In genomic region chr17:9321862-9322261, GRCh38 we compare ENCODE assay signal across 20 cellular contexts.
DNase-seq lines count a peak whose midpoint lies in the region; ATAC-seq, FAIRE-seq and TF ChIP-seq lines count a peak whose summit lies in the region.
"Had no signal": no experiment of that assay in that cellular context is flagged by ENCODE, and none has a peak within 500 bp of the region (broad histone marks: within the 10 kb centered on the region; RNA-seq: fewer than 3 reads in every experiment).

No MANE protein-coding gene starts in this region.

- H3K79me2 ChIP-seq in HepG2 (ENCODE audit: insufficient read depth, low read length), result no peaks in the 10 kb centered on the region

- CTCF ChIA-PET in HepG2 (lab: Yijun Ruan, JAX; ENCODE audit: low intra/inter-chr PET ratio, low total read pairs), result interaction anchor here (0.8 kb wide), 1 partner anchor 200 kb away, joined by 3 read pairs; no protein-coding TSS in a partner anchor

- H3K27ac Mint-ChIP-seq in nephron progenitor cell (peak overlapping the region; percentile 58), osteocyte (ENCODE audit: unreplicated experiment) (peak overlapping the region; percentile 67)
- H3K27ac Mint-ChIP-seq: B cell; CD4-positive, CD25-positive, alpha-beta regulatory T cell had no signal

- no peak for TF ChIP-seq CTCF in HepG2 (CRISPR knock-in tag; IDR thresholded peaks at IDR 0.05)
- TF ChIP-seq CTCF in nephron progenitor cell (IDR thresholded peaks at IDR 0.05), result no peak
- no peak for TF ChIP-seq CTCF in osteocyte (IDR thresholded peaks at IDR 0.05)

- no peak overlapping the region for H3K4me3 Mint-ChIP-seq in nephron progenitor cell
- no peak overlapping the region for H3K4me3 Mint-ChIP-seq in osteocyte (ENCODE audit: unreplicated experiment)
- H3K4me3 Mint-ChIP-seq: B cell; CD4-positive, CD25-positive, alpha-beta regulatory T cell; CD8-positive, alpha-beta memory T cell had no signal

- H3K27me3 Mint-ChIP-seq in nephron progenitor cell (ENCODE audit: low read depth, poor library complexity) (peaks cover 2% of the 10 kb centered on the region), osteocyte (ENCODE audit: unreplicated experiment) (no peaks in the 10 kb centered on the region)
- H3K27me3 Mint-ChIP-seq: B cell; CD4-positive, CD25-positive, alpha-beta regulatory T cell; CD8-positive, alpha-beta memory T cell had no signal

- DNase-seq in HepG2 (ENCODE audit: low spot score), result peak; percentile 12
- DNase-seq in nephron progenitor cell, result no peak
- DNase-seq in osteocyte (ENCODE audit: extremely low spot score, unreplicated experiment), result no peak
- no peak for DNase-seq in RPMI8226
- DNase-seq: CD4-positive, CD25-positive, alpha-beta regulatory T cell; CD8-positive, alpha-beta memory T cell; COR-L47; DMS 273 treated with DMSO at 0.1 percent for 48 hours; DMS53; DND-41; EL; HCEC 1CT had no signal

- H3K4me1 ChIP-seq in ectodermal cell (ENCODE audit: control insufficient read depth, insufficient read depth, low read length), result peaks cover 13% of the 10 kb centered on the region
- peaks cover 20% of the 10 kb centered on the region for H3K4me1 ChIP-seq in HepG2 (ENCODE audit: insufficient read depth, low read length)
- H3K4me1 ChIP-seq: BLaER1 treated with 17β-estradiol and CSF1 and Interleukin-3, amounts not matched to agents 10 nM and 100 nM had no signal

- intact Hi-C loops in HepG2 (cut with micrococcal nuclease; ENCODE audit: unreplicated experiment), result no loop called here

- H3K4me3 ChIP-seq in ectodermal cell (ENCODE audit: insufficient read depth, low read depth, low read length) (no peak overlapping the region), HepG2 (replicated peaks in 1 of 3; ENCODE audit: insufficient read depth in 1 of 3, low read depth in 2 of 3, low read length in 3 of 3) (peak overlapping the region in 1 of 3 experiments; percentile 20; a peak in 1 of 6 replicates)
- H3K4me3 ChIP-seq: BLaER1 treated with 17β-estradiol and CSF1 and Interleukin-3, amounts not matched to agents 10 nM and 100 nM; GM12878 had no signal

- TF ChIP-seq RAD21 in HepG2 (CRISPR knock-in tag; IDR thresholded peaks at IDR 0.05), result no peak

- 84 to 89% methylated on average over 4 of the region's 4 CpGs for WGBS in ectodermal cell, 2 experiments
- 25% methylated on average over 4 of the region's 4 CpGs for WGBS in HepG2 (ENCODE audit: low lambda C conversion rate)

- H3K27me3 ChIP-seq in ectodermal cell (ENCODE audit: control insufficient read depth, insufficient read depth, low read length, poor library complexity, severe bottlenecking), result no peaks in the 10 kb centered on the region
- no peaks in the 10 kb centered on the region for H3K27me3 ChIP-seq in HepG2 (ENCODE audit: control insufficient read depth in 1 of 2, insufficient read depth in 2 of 2, low read length in 2 of 2)
- H3K27me3 ChIP-seq: BLaER1 treated with 17β-estradiol and CSF1 and Interleukin-3, amounts not matched to agents 10 nM and 100 nM had no signal

- peak; percentile 65 for ATAC-seq in HepG2
- no peak for ATAC-seq in HG03045 (IDR thresholded peaks at IDR 0.05; ENCODE audit: unreplicated experiment)
- ATAC-seq in GM21825 (IDR thresholded peaks at IDR 0.05; ENCODE audit: unreplicated experiment), result no peak
- ATAC-seq: GM12878 had no signal

- peak overlapping the region; percentile 52 for H3K4me2 ChIP-seq in HepG2 (ENCODE audit: low read depth, low read length)
- H3K4me2 ChIP-seq: BLaER1 treated with 17β-estradiol and CSF1 and Interleukin-3, amounts not matched to agents 10 nM and 100 nM had no signal

- no peak for TF ChIP-seq EP300 in HepG2 (IDR thresholded peaks at IDR 0.05; ENCODE audit: low read depth in 2 of 2, low read length in 2 of 2)
- no peak for TF ChIP-seq EP300 in HepG2 (CRISPR knock-in tag; IDR thresholded peaks at IDR 0.05; ENCODE audit: borderline replicate concordance)

- no peak overlapping the region for H3K9ac ChIP-seq in HepG2 (ENCODE audit: insufficient read depth, low read depth, low read length)
- H3K9ac ChIP-seq: BLaER1 treated with 17β-estradiol and CSF1 and Interleukin-3, amounts not matched to agents 10 nM and 100 nM had no signal

- no peak for FAIRE-seq in HepG2 (lab: Jason Lieb, UNC)
- FAIRE-seq: GM12878, H54, HTR-8/SVneo had no signal

- no peak overlapping the region for H2AFZ ChIP-seq in HepG2 (ENCODE audit: low read length)

- H3K4me1 Mint-ChIP-seq in nephron progenitor cell (peaks cover 18% of the 10 kb centered on the region), osteocyte (ENCODE audit: unreplicated experiment) (peaks cover 17% of the 10 kb centered on the region)
- H3K4me1 Mint-ChIP-seq: B cell had no signal

- H3K9me3 Mint-ChIP-seq in nephron progenitor cell (peaks cover 28% of the 10 kb centered on the region), osteocyte (ENCODE audit: unreplicated experiment) (peaks cover 14% of the 10 kb centered on the region)

- no peaks in the 10 kb centered on the region for H4K20me1 ChIP-seq in HepG2 (ENCODE audit: insufficient read depth, low read length)

- H3K36me3 Mint-ChIP-seq in nephron progenitor cell (ENCODE audit: low read depth) (peaks cover 16% of the 10 kb centered on the region), osteocyte (ENCODE audit: unreplicated experiment) (peaks cover 10% of the 10 kb centered on the region)

- H3K27ac ChIP-seq in ectodermal cell (ENCODE audit: insufficient read depth, low read depth, low read length, poor library complexity, severe bottlenecking), result peak overlapping the region; percentile 18
- H3K27ac ChIP-seq in HepG2 (ENCODE audit: extremely low read length, insufficient read depth, low read length), result no peak overlapping the region
- H3K27ac ChIP-seq: BLaER1 treated with 17β-estradiol and CSF1 and Interleukin-3, amounts not matched to agents 10 nM and 100 nM had no signal

- H3K9me3 ChIP-seq in ectodermal cell (ENCODE audit: control insufficient read depth, low read length) (no peaks in the 10 kb centered on the region), HepG2 (ENCODE audit: low read length) (peaks cover 6% of the 10 kb centered on the region; the same call in 1 of the 2 replicates)

- no peaks in the 10 kb centered on the region for H3K36me3 ChIP-seq in ectodermal cell (ENCODE audit: control insufficient read depth, insufficient read depth, low read length)
- no peaks in the 10 kb centered on the region for H3K36me3 ChIP-seq in HepG2 (replicated peaks in 1 of 2; ENCODE audit: control insufficient read depth in 1 of 2, insufficient read depth in 2 of 2, low read length in 2 of 2)

- in situ Hi-C loops in HepG2 (cut with HindIII; ENCODE audit: extremely low pct_ligation_motif_present, low pct_unique_long_range_greater_than_20kb), result no loop called here

- POLR2A ChIA-PET in HepG2 (lab: Yijun Ruan, JAX), result no interaction called here

- no peak for TF ChIP-seq POLR2A in HepG2 (IDR thresholded peaks at IDR 0.05; ENCODE audit: insufficient read depth in 1 of 2, low read depth in 2 of 2, low read length in 2 of 2)

- BruUV-seq in HepG2 (replicated peaks; lab: Mats Ljungman, UMichigan), result no TSS peak

TF ChIP-seq in HepG2, 621 proteins besides CTCF, POLR2A, EP300 and RAD21:
- 0 out of 2 replicates have a peak, but pooled peaks have one; percentile 54 for TF ChIP-seq HNF4A (CRISPR knock-in tag; IDR thresholded peaks at IDR 0.05)
- TF ChIP-seq ZNF773 (CRISPR knock-in tag; IDR thresholded peaks at IDR 0.05; ENCODE audit: borderline replicate concordance), result no peak
- peak; percentile 34; the same call in 1 of the 2 replicates for TF ChIP-seq FOXA3 (CRISPR knock-in tag; IDR thresholded peaks at IDR 0.05)
- no peak for TF ChIP-seq ZFP82 (CRISPR knock-in tag; IDR thresholded peaks at IDR 0.05; ENCODE audit: borderline replicate concordance)
- 0 out of 2 replicates have a peak, but pooled peaks have one; percentile 22 for TF ChIP-seq HDAC1 (CRISPR knock-in tag; IDR thresholded peaks at IDR 0.05)
- no peak for TF ChIP-seq USF2 (IDR thresholded peaks at IDR 0.05; ENCODE audit: low read depth, low read length)
- no peak for TF ChIP-seq USF2 (CRISPR knock-in tag; IDR thresholded peaks at IDR 0.05; ENCODE audit: borderline replicate concordance)
- TF ChIP-seq ZNF124 (CRISPR knock-in tag; IDR thresholded peaks at IDR 0.05), result no peak
